ENCODE assay signal across 13 cellular contexts in the genomic region with DNA sequence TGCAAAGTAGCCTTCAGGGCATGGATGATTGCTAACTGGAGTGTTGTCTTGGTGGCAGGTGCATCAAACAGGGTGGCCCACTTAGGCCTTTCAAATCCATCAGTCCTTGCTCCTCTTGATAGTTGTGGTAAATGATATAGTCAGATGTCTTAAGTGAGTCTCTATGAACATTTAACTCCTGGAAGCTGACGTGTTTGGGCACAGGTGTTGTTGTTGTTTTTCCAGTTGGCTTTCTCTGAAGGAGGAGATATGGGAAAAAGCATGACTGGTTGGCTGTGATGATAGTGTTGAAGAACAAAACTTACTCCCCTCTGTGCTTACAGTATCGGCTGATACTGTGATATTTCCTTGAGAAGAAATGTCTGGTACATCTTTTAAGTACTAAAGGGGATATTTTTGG. TPM values are rescaled to one million over a fixed set of nuclear protein-coding genes. Genes with fewer than 3 reads are reported as not detected.
DNase-seq lines count a peak whose midpoint lies in the region; ATAC-seq and TF ChIP-seq lines count a peak whose summit lies in the region.
"Had no signal": no experiment of that assay in that cellular context is flagged by ENCODE, and none has a peak within 500 bp of the region (broad histone marks: within the 10 kb centered on the region; RNA-seq: fewer than 3 reads in every experiment).

No MANE protein-coding gene starts in this region.

- CTCF ChIA-PET in PC-3 (lab: Charles Lee) = no interaction called here

- 0 out of 2 replicates have a peak overlapping the region, but pooled peaks have one; percentile 12 for H3K4me2 ChIP-seq in PC-3 (ENCODE audit: low read length)

- ATAC-seq in stimulated activated naive CD8-positive, alpha-beta T cell treated with anti-CD3 and anti-CD28 coated beads, Interleukin-15, amount 100 ng/mL, for 72 hours = no peak
- ATAC-seq in PC-3 = no peak
- no peak for ATAC-seq in HG03571 (IDR thresholded peaks at IDR 0.05; ENCODE audit: unreplicated experiment)
- ATAC-seq in esophagus mucosa = no peak
- ATAC-seq in GM21576 (IDR thresholded peaks at IDR 0.05; ENCODE audit: unreplicated experiment) = no peak

- no peaks in the 10 kb centered on the region for H3K27me3 Mint-ChIP-seq in stimulated activated naive CD8-positive, alpha-beta T cell treated with anti-CD3 and anti-CD28 coated beads, Interleukin-15, Interleukin-2, amounts not matched to agents 100 ng/mL and 50 ng/mL, for 24 hours
- H3K27me3 Mint-ChIP-seq in stimulated activated naive CD8-positive, alpha-beta T cell treated with anti-CD3 and anti-CD28 coated beads, Interleukin-15, amount 100 ng/mL, for 72 hours = no peaks in the 10 kb centered on the region
- peaks cover 4% of the 10 kb centered on the region for H3K27me3 Mint-ChIP-seq in glutamatergic neuron (ENCODE audit: unreplicated experiment)
- no peaks in the 10 kb centered on the region for H3K27me3 Mint-ChIP-seq in activated T-helper 1 cell treated with anti-CD3 and anti-CD28 coated beads, Interleukin-12 subunit alpha, Interleukin-12 subunit beta, Interleukin-2, Interleukin-4 antibody, amounts not matched to agents 30 ng/mL and 10 ng/mL and 1 ng/mL, durations not matched to agents 14 hours and 24 hours and 36 hours (ENCODE audit: insufficient read depth)

- H3K4me1 ChIP-seq in PC-3 (ENCODE audit: insufficient read depth, low read length) = peaks cover 18% of the 10 kb centered on the region

- peaks cover 21% of the 10 kb centered on the region for H4K20me1 ChIP-seq in PC-3 (ENCODE audit: low read length)

- DNase-seq in stimulated activated naive CD8-positive, alpha-beta T cell treated with anti-CD3 and anti-CD28 coated beads, Interleukin-15, amount 100 ng/mL, for 72 hours = no peak
- DNase-seq in PC-3 = no peak
- no peak for DNase-seq in glutamatergic neuron
- DNase-seq in activated T-helper 1 cell treated with anti-CD3 and anti-CD28 coated beads, Interleukin-12 subunit alpha, Interleukin-12 subunit beta, Interleukin-2, Interleukin-4 antibody, amounts not matched to agents 30 ng/mL and 10 ng/mL and 1 ng/mL, durations not matched to agents 14 hours and 24 hours and 36 hours (ENCODE audit: low spot score) = no peak
- DNase-seq: activated CD4-positive, alpha-beta T cell treated with anti-CD3 and anti-CD28 coated beads for 48 hours; NCI-H1436 treated with DMSO at 0.1 percent for 48 hours; T-helper 1 cell had no signal

- H3K27ac ChIP-seq in PC-3 (ENCODE audit: low read length) = no peak overlapping the region
- H3K27ac ChIP-seq: C4-2B had no signal

- H3K27me3 ChIP-seq in PC-3 (ENCODE audit: low read length) = no peaks in the 10 kb centered on the region

- H3K4me3 ChIP-seq in PC-3 (ENCODE audit: low read length) = no peak overlapping the region
- H3K4me3 ChIP-seq: coronary artery had no signal

- H3K4me1 Mint-ChIP-seq in stimulated activated naive CD8-positive, alpha-beta T cell treated with anti-CD3 and anti-CD28 coated beads, Interleukin-15, Interleukin-2, amounts not matched to agents 100 ng/mL and 50 ng/mL, for 24 hours (ENCODE audit: low read depth) = peaks cover 84% of the 10 kb centered on the region
- H3K4me1 Mint-ChIP-seq in stimulated activated naive CD8-positive, alpha-beta T cell treated with anti-CD3 and anti-CD28 coated beads, Interleukin-15, amount 100 ng/mL, for 72 hours = peaks cover 71% of the 10 kb centered on the region
- peaks cover 30% of the 10 kb centered on the region for H3K4me1 Mint-ChIP-seq in glutamatergic neuron (ENCODE audit: low read depth, unreplicated experiment)
- H3K4me1 Mint-ChIP-seq in activated T-helper 1 cell treated with anti-CD3 and anti-CD28 coated beads, Interleukin-12 subunit alpha, Interleukin-12 subunit beta, Interleukin-2, Interleukin-4 antibody, amounts not matched to agents 30 ng/mL and 10 ng/mL and 1 ng/mL, durations not matched to agents 14 hours and 24 hours and 36 hours (ENCODE audit: low read depth) = peaks cover 49% of the 10 kb centered on the region

- TF ChIP-seq CTCF in PC-3 (conservative IDR thresholded peaks at IDR 0.05; ENCODE audit: low read depth, low read length) (no peak), glutamatergic neuron (IDR thresholded peaks at IDR 0.05; ENCODE audit: partially characterized antibody, unreplicated experiment) (no peak)

- POLR2A ChIA-PET in PC-3 (lab: Charles Lee; ENCODE audit: unreplicated experiment) = no interaction called here

- peak overlapping the region; percentile 75 for H3K27ac Mint-ChIP-seq in stimulated activated naive CD8-positive, alpha-beta T cell treated with anti-CD3 and anti-CD28 coated beads, Interleukin-15, Interleukin-2, amounts not matched to agents 100 ng/mL and 50 ng/mL, for 24 hours
- H3K27ac Mint-ChIP-seq in stimulated activated naive CD8-positive, alpha-beta T cell treated with anti-CD3 and anti-CD28 coated beads, Interleukin-15, amount 100 ng/mL, for 72 hours = peak overlapping the region in 1 of 2 donors; percentile 77
- peak overlapping the region; percentile 35 for H3K27ac Mint-ChIP-seq in glutamatergic neuron (ENCODE audit: unreplicated experiment)
- no peak overlapping the region for H3K27ac Mint-ChIP-seq in activated T-helper 1 cell treated with anti-CD3 and anti-CD28 coated beads, Interleukin-12 subunit alpha, Interleukin-12 subunit beta, Interleukin-2, Interleukin-4 antibody, amounts not matched to agents 30 ng/mL and 10 ng/mL and 1 ng/mL, durations not matched to agents 14 hours and 24 hours and 36 hours

- no peaks in the 10 kb centered on the region for H3K9me3 Mint-ChIP-seq in stimulated activated naive CD8-positive, alpha-beta T cell treated with anti-CD3 and anti-CD28 coated beads, Interleukin-15, Interleukin-2, amounts not matched to agents 100 ng/mL and 50 ng/mL, for 24 hours
- no peaks in the 10 kb centered on the region for H3K9me3 Mint-ChIP-seq in stimulated activated naive CD8-positive, alpha-beta T cell treated with anti-CD3 and anti-CD28 coated beads, Interleukin-15, amount 100 ng/mL, for 72 hours
- peaks cover 2% of the 10 kb centered on the region for H3K9me3 Mint-ChIP-seq in glutamatergic neuron (ENCODE audit: unreplicated experiment)
- no peaks in the 10 kb centered on the region for H3K9me3 Mint-ChIP-seq in activated T-helper 1 cell treated with anti-CD3 and anti-CD28 coated beads, Interleukin-12 subunit alpha, Interleukin-12 subunit beta, Interleukin-2, Interleukin-4 antibody, amounts not matched to agents 30 ng/mL and 10 ng/mL and 1 ng/mL, durations not matched to agents 14 hours and 24 hours and 36 hours

- intact Hi-C loops in PC-3 (cut with micrococcal nuclease) = no loop called here
- intact Hi-C loops in activated T-helper 1 cell treated with anti-CD3 and anti-CD28 coated beads, Interleukin-12 subunit alpha, Interleukin-12 subunit beta, Interleukin-2, Interleukin-4 antibody, amounts not matched to agents 30 ng/mL and 10 ng/mL and 1 ng/mL, durations not matched to agents 14 hours and 24 hours and 36 hours (cut with micrococcal nuclease) = no loop called here

- no peaks in the 10 kb centered on the region for H3K9me2 ChIP-seq in PC-3 (replicated peaks; ENCODE audit: low read length)

- BruUV-seq in PC-3 (replicated peaks; lab: Mats Ljungman, UMichigan) = no TSS peak

- no peak overlapping the region for H3K4me3 Mint-ChIP-seq in stimulated activated naive CD8-positive, alpha-beta T cell treated with anti-CD3 and anti-CD28 coated beads, Interleukin-15, Interleukin-2, amounts not matched to agents 100 ng/mL and 50 ng/mL, for 24 hours
- no peak overlapping the region for H3K4me3 Mint-ChIP-seq in stimulated activated naive CD8-positive, alpha-beta T cell treated with anti-CD3 and anti-CD28 coated beads, Interleukin-15, amount 100 ng/mL, for 72 hours
- H3K4me3 Mint-ChIP-seq in glutamatergic neuron (ENCODE audit: unreplicated experiment) = no peak overlapping the region
- no peak overlapping the region for H3K4me3 Mint-ChIP-seq in activated T-helper 1 cell treated with anti-CD3 and anti-CD28 coated beads, Interleukin-12 subunit alpha, Interleukin-12 subunit beta, Interleukin-2, Interleukin-4 antibody, amounts not matched to agents 30 ng/mL and 10 ng/mL and 1 ng/mL, durations not matched to agents 14 hours and 24 hours and 36 hours

- peaks cover 4% of the 10 kb centered on the region for H3F3A ChIP-seq in PC-3 (ENCODE audit: low read length, unreplicated experiment)

- peaks cover 8% of the 10 kb centered on the region; the same call in 1 of the 2 replicates for H3K36me3 ChIP-seq in PC-3 (ENCODE audit: low read depth, low read length)

- H3K36me3 Mint-ChIP-seq in stimulated activated naive CD8-positive, alpha-beta T cell treated with anti-CD3 and anti-CD28 coated beads, Interleukin-15, Interleukin-2, amounts not matched to agents 100 ng/mL and 50 ng/mL, for 24 hours (ENCODE audit: low read depth) = peaks cover 55% of the 10 kb centered on the region
- H3K36me3 Mint-ChIP-seq in glutamatergic neuron (ENCODE audit: unreplicated experiment) = no peaks in the 10 kb centered on the region
- peaks cover 7% of the 10 kb centered on the region for H3K36me3 Mint-ChIP-seq in activated T-helper 1 cell treated with anti-CD3 and anti-CD28 coated beads, Interleukin-12 subunit alpha, Interleukin-12 subunit beta, Interleukin-2, Interleukin-4 antibody, amounts not matched to agents 30 ng/mL and 10 ng/mL and 1 ng/mL, durations not matched to agents 14 hours and 24 hours and 36 hours (ENCODE audit: low read depth)

- H3K9ac ChIP-seq in PC-3 (ENCODE audit: low read length) = no peak overlapping the region

- H3K9me3 ChIP-seq in PC-3 (ENCODE audit: low read length) = no peaks in the 10 kb centered on the region

- peaks cover 97% of the 10 kb centered on the region for H3K79me2 ChIP-seq in PC-3 (ENCODE audit: low read length)

- H2AFZ ChIP-seq in PC-3 (ENCODE audit: low read length) = no peak overlapping the region

RNA-seq across cellular contexts. Expression of gene TNRC6A, which starts 18.0 kb away (rescaled TPM):
- total RNA-seq in PC-3 (2014; rRNA removed) (16.2 and 20.3 TPM in 2 replicates), glutamatergic neuron (ENCODE audit: unreplicated experiment) (91.6 TPM), esophagus mucosa (16.1 TPM)
- total RNA-seq in activated T-helper 1 cell treated with anti-CD3 and anti-CD28 coated beads, Interleukin-12 subunit alpha, Interleukin-12 subunit beta, Interleukin-2, Interleukin-4 antibody, amounts not matched to agents 30 ng/mL and 10 ng/mL and 1 ng/mL, durations not matched to agents 14 hours and 24 hours and 36 hours = 57.8 and 60.9 TPM in 2 replicates
